Comparison of ENCODE assay signal across 31 cellular contexts in the genomic region with DNA sequence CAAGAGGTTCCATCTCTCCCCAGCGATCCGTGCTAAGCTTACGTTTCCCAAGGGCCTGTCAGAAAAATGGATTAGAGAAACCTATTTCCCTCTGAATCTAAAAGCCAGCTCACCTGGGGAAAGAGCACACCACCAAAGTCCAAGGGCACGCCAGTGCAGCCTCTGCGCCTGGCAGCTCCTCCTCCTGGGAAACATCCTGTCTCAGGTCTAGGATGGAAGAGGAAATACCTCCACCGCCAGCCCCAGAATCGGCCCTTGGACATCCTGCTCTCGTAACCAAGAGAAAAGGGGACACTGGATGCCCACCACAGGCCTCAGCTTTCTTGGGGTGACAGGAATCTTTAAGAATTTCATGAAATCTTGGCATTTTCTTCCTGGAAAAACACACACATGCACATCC. TPM values are rescaled to one million over a fixed set of nuclear protein-coding genes. Genes with fewer than 3 reads are reported as not detected.
DNase-seq lines count a peak whose midpoint lies in the region; ATAC-seq and TF ChIP-seq lines count a peak whose summit lies in the region.
"Had no signal": no experiment of that assay in that cellular context is flagged by ENCODE, and none has a peak within 500 bp of the region (broad histone marks: within the 10 kb centered on the region; RNA-seq: fewer than 3 reads in every experiment).

No MANE protein-coding gene starts in this region.

- peaks cover 56% of the 10 kb centered on the region for H3K4me1 Mint-ChIP-seq in endothelial cell (ENCODE audit: unreplicated experiment)
- H3K4me1 Mint-ChIP-seq: B cell; CD4-positive, alpha-beta memory T cell had no signal

- peaks cover 25% of the 10 kb centered on the region for H3K36me3 Mint-ChIP-seq in endothelial cell (ENCODE audit: low read depth, unreplicated experiment)
- H3K36me3 Mint-ChIP-seq: mesothelial cell of epicardium had no signal

- peak overlapping the region; percentile 3 for H3K4me2 ChIP-seq in osteoblast (ENCODE audit: insufficient read depth, low read length)
- H3K4me2 ChIP-seq: PC-9 had no signal

- H4K20me1 ChIP-seq in osteoblast (ENCODE audit: insufficient read depth, low read length): no peaks in the 10 kb centered on the region

- H3K9me3 ChIP-seq in RWPE2 (ENCODE audit: severe bottlenecking): no peaks in the 10 kb centered on the region
- no peaks in the 10 kb centered on the region for H3K9me3 ChIP-seq in osteoblast (ENCODE audit: low read depth, low read length)
- H3K9me3 ChIP-seq: body of pancreas, MG63 had no signal

- peaks cover 2% of the 10 kb centered on the region for H3K27me3 Mint-ChIP-seq in endothelial cell (ENCODE audit: unreplicated experiment)
- H3K27me3 Mint-ChIP-seq: stimulated activated memory B cell treated with anti-CD40 and anti-IgM and Interleukin-4, amounts not matched to agents 10 μg/mL and 1 μg/mL and 100 μg/mL, for 72 hours; type B pancreatic cell had no signal

- peak overlapping the region; percentile 40 for H3K27ac Mint-ChIP-seq in endothelial cell (ENCODE audit: unreplicated experiment)
- H3K27ac Mint-ChIP-seq: activated CD8-positive, alpha-beta T cell treated with anti-CD3 and anti-CD28 coated beads for 36 hours; activated naive CD4-positive, alpha-beta T cell treated with anti-CD3 and anti-CD28 coated beads for 36 hours; activated T-helper 1 cell treated with anti-CD3 and anti-CD28 coated beads, Interleukin-12 subunit alpha, Interleukin-12 subunit beta, Interleukin-2, Interleukin-4 antibody, amounts not matched to agents 30 ng/mL and 10 ng/mL and 1 ng/mL, durations not matched to agents 14 hours and 24 hours and 36 hours; B cell; CD4-positive, alpha-beta memory T cell; mesothelial cell of epicardium; naive thymus-derived CD4-positive, alpha-beta T cell; stimulated activated memory B cell treated with anti-CD40 and anti-IgM and Interleukin-4, amounts not matched to agents 10 μg/mL and 1 μg/mL and 100 μg/mL, for 72 hours; type B pancreatic cell had no signal

- TF ChIP-seq CTCF in RWPE2 (IDR thresholded peaks at IDR 0.05; ENCODE audit: poor library complexity, severe bottlenecking): no peak
- no peak for TF ChIP-seq CTCF in endothelial cell (IDR thresholded peaks at IDR 0.05; ENCODE audit: unreplicated experiment)
- no peak for TF ChIP-seq CTCF in osteoblast (IDR thresholded peaks at IDR 0.05; ENCODE audit: extremely low read depth, low read depth, low read length)

- DNase-seq in A172 (ENCODE audit: low spot score) (peak; percentile 29), RWPE2 (ENCODE audit: low spot score) (no peak), endothelial cell (ENCODE audit: low spot score) (no peak), osteoblast (ENCODE audit: insufficient read length, low spot score, missing footprints) (no peak), middle frontal gyrus (ENCODE audit: extremely low spot score, low spot score) (no peak), NCI-H1694 (lab: John Stamatoyannopoulos, UW) (no peak)
- DNase-seq: activated CD8-positive, alpha-beta memory T cell treated with anti-CD3 and anti-CD28 coated beads, Interleukin-2, amount 50 U/mL, for 48 hours; activated CD8-positive, alpha-beta T cell treated with anti-CD3 and anti-CD28 coated beads for 36 hours; activated naive CD4-positive, alpha-beta T cell treated with anti-CD3 and anti-CD28 coated beads for 36 hours; body of pancreas; CD4-positive, alpha-beta memory T cell; cerebellar nuclear complex; KG1; kidney; left ventricle myocardium superior; naive thymus-derived CD4-positive, alpha-beta T cell; NCI-H1105 treated with DMSO at 0.1 percent for 48 hours; NCI-H2029 treated with DMSO at 0.1 percent for 48 hours; NCI-H2227 treated with DMSO at 0.1 percent for 48 hours; NCI-H526 treated with DMSO at 0.1 percent for 48 hours; PC-9; Right ventricle myocardium superior; SW 1271 had no signal

- H3K27me3 ChIP-seq in RWPE2 (ENCODE audit: insufficient read depth, poor library complexity, severe bottlenecking): no peaks in the 10 kb centered on the region
- H3K27me3 ChIP-seq in osteoblast (ENCODE audit: insufficient read depth, low read length): no peaks in the 10 kb centered on the region
- H3K27me3 ChIP-seq: body of pancreas, MG63 had no signal

- no peak overlapping the region for H3K4me3 Mint-ChIP-seq in endothelial cell (ENCODE audit: unreplicated experiment)
- H3K4me3 Mint-ChIP-seq: activated CD8-positive, alpha-beta T cell treated with anti-CD3 and anti-CD28 coated beads for 36 hours; activated naive CD4-positive, alpha-beta T cell treated with anti-CD3 and anti-CD28 coated beads for 36 hours; activated T-helper 1 cell treated with anti-CD3 and anti-CD28 coated beads, Interleukin-12 subunit alpha, Interleukin-12 subunit beta, Interleukin-2, Interleukin-4 antibody, amounts not matched to agents 30 ng/mL and 10 ng/mL and 1 ng/mL, durations not matched to agents 14 hours and 24 hours and 36 hours; B cell; CD4-positive, alpha-beta memory T cell; mesothelial cell of epicardium; naive thymus-derived CD4-positive, alpha-beta T cell; stimulated activated memory B cell treated with anti-CD40 and anti-IgM and Interleukin-4, amounts not matched to agents 10 μg/mL and 1 μg/mL and 100 μg/mL, for 72 hours; type B pancreatic cell had no signal

- no peak for ATAC-seq in RWPE2 (ENCODE audit: low read depth)
- ATAC-seq in GM18867 (IDR thresholded peaks at IDR 0.05; ENCODE audit: unreplicated experiment): no peak
- no peak for ATAC-seq in HG02870 (IDR thresholded peaks at IDR 0.05; ENCODE audit: unreplicated experiment)
- ATAC-seq: activated CD8-positive, alpha-beta T cell treated with anti-CD3 and anti-CD28 coated beads for 36 hours; body of pancreas; left ventricle myocardium superior; naive thymus-derived CD4-positive, alpha-beta T cell; stimulated activated memory B cell treated with anti-CD40 and anti-IgM and Interleukin-4, amounts not matched to agents 10 μg/mL and 1 μg/mL and 100 μg/mL, for 72 hours had no signal

- H2AFZ ChIP-seq in osteoblast (ENCODE audit: low read length): no peak overlapping the region
- H2AFZ ChIP-seq: PC-9 had no signal

- H3K4me1 ChIP-seq in RWPE2 (ENCODE audit: insufficient read depth, poor library complexity, severe bottlenecking) (peaks cover 33% of the 10 kb centered on the region), osteoblast (ENCODE audit: insufficient read depth, low read length) (peaks cover 24% of the 10 kb centered on the region)

- H3K27ac ChIP-seq in RWPE2 (ENCODE audit: poor library complexity, severe bottlenecking) (peak overlapping the region; percentile 83), osteoblast (ENCODE audit: low read depth, low read length) (peak overlapping the region; percentile 89)
- H3K27ac ChIP-seq: body of pancreas, PC-9 had no signal

- no peak overlapping the region for H3K4me3 ChIP-seq in RWPE2 (ENCODE audit: severe bottlenecking)
- H3K4me3 ChIP-seq in osteoblast (ENCODE audit: insufficient read depth, low read length): no peak overlapping the region
- H3K4me3 ChIP-seq: body of pancreas, MG63, PC-9 had no signal

- no peaks in the 10 kb centered on the region for H3K9me3 Mint-ChIP-seq in endothelial cell (ENCODE audit: unreplicated experiment)
- H3K9me3 Mint-ChIP-seq: activated CD8-positive, alpha-beta T cell treated with anti-CD3 and anti-CD28 coated beads for 36 hours; activated naive CD4-positive, alpha-beta T cell treated with anti-CD3 and anti-CD28 coated beads for 36 hours; activated T-helper 1 cell treated with anti-CD3 and anti-CD28 coated beads, Interleukin-12 subunit alpha, Interleukin-12 subunit beta, Interleukin-2, Interleukin-4 antibody, amounts not matched to agents 30 ng/mL and 10 ng/mL and 1 ng/mL, durations not matched to agents 14 hours and 24 hours and 36 hours; CD4-positive, alpha-beta memory T cell; mesothelial cell of epicardium; naive thymus-derived CD4-positive, alpha-beta T cell; stimulated activated memory B cell treated with anti-CD40 and anti-IgM and Interleukin-4, amounts not matched to agents 10 μg/mL and 1 μg/mL and 100 μg/mL, for 72 hours; type B pancreatic cell had no signal

- peaks cover 60% of the 10 kb centered on the region for H3K79me2 ChIP-seq in osteoblast (ENCODE audit: insufficient read depth, low read length)

- H3K36me3 ChIP-seq in RWPE2 (ENCODE audit: low read depth) (peaks cover 11% of the 10 kb centered on the region; the same call in 1 of the 2 replicates), osteoblast (ENCODE audit: insufficient read depth, low read length) (no peaks in the 10 kb centered on the region)
- H3K36me3 ChIP-seq: MG63 had no signal

RNA-seq across cellular contexts. Expression of a gene that starts 18.7 kb away (rescaled TPM):
- total RNA-seq in A172 (2014; rRNA removed; shearing (Covaris generic)): 0.19 and 1.2 TPM in 2 replicates
- total RNA-seq in endothelial cell (ENCODE audit: unreplicated experiment) (4.9 TPM), osteoblast (3.3 and 4.1 TPM in 2 replicates)

RNA-seq across cellular contexts. Expression of a gene that starts 59.2 kb away (rescaled TPM):
- 29.0 and 32.6 TPM in 2 replicates for total RNA-seq in A172 (2014; rRNA removed; shearing (Covaris generic))
- total RNA-seq in endothelial cell (ENCODE audit: unreplicated experiment) (105 TPM), osteoblast (112 and 113 TPM in 2 replicates)
